ENCODE assay signal across 8 cellular contexts in the genomic region with DNA sequence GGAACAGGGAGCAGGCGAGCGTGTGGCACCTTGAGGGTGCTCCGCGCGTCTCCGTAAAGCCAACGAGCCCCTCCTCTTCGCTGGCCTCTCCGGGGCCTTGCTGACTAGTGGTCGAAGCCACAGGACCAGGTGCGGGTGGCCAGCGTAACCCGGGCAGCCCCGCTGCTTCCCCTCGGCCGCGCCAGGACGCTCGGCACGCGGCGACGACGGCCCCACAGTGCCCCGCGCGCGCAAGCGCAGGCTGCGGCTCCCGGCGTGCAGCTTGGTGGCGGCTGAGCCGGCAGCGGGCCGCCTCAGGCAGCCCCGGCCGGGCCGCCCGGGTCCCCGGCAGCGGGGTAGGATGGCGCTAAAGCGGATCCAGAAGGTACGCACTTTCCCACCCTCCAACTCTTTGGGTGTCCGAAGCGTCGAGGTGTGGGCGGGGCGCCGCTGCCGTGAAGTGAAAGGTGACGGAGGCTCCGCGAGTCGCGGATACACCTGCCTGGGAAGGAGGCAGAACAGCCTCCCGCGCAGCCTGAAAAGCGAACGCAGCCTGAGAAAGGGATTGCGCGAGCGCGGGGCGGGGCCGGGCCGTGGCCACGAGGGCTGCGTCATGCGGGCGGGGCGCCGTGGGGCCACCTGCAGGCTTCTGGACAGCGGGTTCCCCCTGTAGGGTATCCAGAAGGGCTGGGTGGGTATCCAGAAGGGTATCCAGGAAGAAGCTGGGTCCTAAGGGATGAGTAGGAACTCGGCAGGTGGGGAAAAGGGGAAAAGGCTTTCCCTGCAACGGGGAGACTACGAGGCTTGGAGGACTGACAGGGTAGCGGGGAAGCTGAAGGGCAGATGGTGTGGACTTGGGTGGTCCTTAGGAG. TPM values are rescaled to one million over a fixed set of nuclear protein-coding genes. Genes with fewer than 3 reads are reported as not detected.
DNase-seq lines count a peak whose midpoint lies in the region; ATAC-seq, FAIRE-seq and TF ChIP-seq lines count a peak whose summit lies in the region.

A gene (plus strand): TSS at position 244 of the 851 bp plus-strand sequence. CDS start 97 bp downstream, at position 341.

- TF ChIP-seq POLR2A in endothelial cell of umbilical vein (IDR thresholded peaks at IDR 0.05; ENCODE audit: low read depth, low read length) = peak; percentile 81

- H3K79me2 ChIP-seq in OCI-LY3 (ENCODE audit: low read length) = peaks cover 7% of the 10 kb centered on the region; the same call in 1 of the 2 replicates
- H3K79me2 ChIP-seq in endothelial cell of umbilical vein (ENCODE audit: control insufficient read depth, insufficient read depth, low read length) = no peaks in the 10 kb centered on the region

- peak; percentile 74 for FAIRE-seq in endothelial cell of umbilical vein (lab: Jason Lieb, UNC)

- H3K4me3 ChIP-seq in OCI-LY3 (ENCODE audit: low read length) (peak within 1 kb of the TSS; percentile 87), endothelial cell of umbilical vein (replicated peaks in 1 of 3; ENCODE audit: insufficient read depth in 1 of 3, low read depth in 1 of 3, low read length in 3 of 3) (peak within 1 kb of the TSS; percentile 17 to 70 (median 46)), mononuclear cell (ENCODE audit: low read length) (peak within 1 kb of the TSS; percentile 67)

- no peaks in the 10 kb centered on the region for H3K9me1 ChIP-seq in endothelial cell of umbilical vein (replicated peaks; ENCODE audit: control insufficient read depth, extremely low read depth, insufficient read depth, low read length)

- peak; percentile 75 for DNase-seq in DMS 273 treated with DMSO at 0.1 percent for 48 hours (lab: John Stamatoyannopoulos, UW)
- peak in 74 of 76 experiments; percentile 16 to 86 (median 71) for DNase-seq in HUDEP-2 (lab: John Stamatoyannopoulos, UW; ENCODE audit: unreplicated experiment in 76 of 76)
- peak; percentile 95 for DNase-seq in activated CD8-positive, alpha-beta memory T cell treated with anti-CD3 and anti-CD28 coated beads, Interleukin-2, amount 50 U/mL, for 48 hours
- peak; percentile 82 for DNase-seq in endothelial cell of umbilical vein (ENCODE audit: low read depth, low spot score)
- DNase-seq in stimulated activated CD8-positive, alpha-beta memory T cell treated with anti-CD3 and anti-CD28 coated beads, Interleukin-4, amount 100 ng/mL, for 1 hour (ENCODE audit: low read depth in 2 of 2, low spot score in 1 of 2) = peak; percentile 67 to 78

- H3K27ac ChIP-seq in OCI-LY3 (ENCODE audit: low read length) (peak within 1 kb of the TSS; percentile 83), endothelial cell of umbilical vein (ENCODE audit: insufficient read depth, low read depth, low read length) (peak within 1 kb of the TSS; percentile 1)

- no peaks in the 10 kb centered on the region for H3K9me3 ChIP-seq in OCI-LY3 (ENCODE audit: insufficient read depth, low read length)
- H3K9me3 ChIP-seq in endothelial cell of umbilical vein (replicated peaks; ENCODE audit: control insufficient read depth, insufficient read depth, low read length) = no peaks in the 10 kb centered on the region
- H3K9me3 ChIP-seq in mononuclear cell (ENCODE audit: low read depth, low read length) = no peaks in the 10 kb centered on the region

- dilution Hi-C loops in endothelial cell of umbilical vein (cut with MboI; ENCODE audit: extremely low pct_ligation_motif_present, low sequenced_read_pairs) = no loop called here

- H3K9ac ChIP-seq in OCI-LY3 (ENCODE audit: low read length) (peak within 1 kb of the TSS; percentile 85), endothelial cell of umbilical vein (replicated peaks; ENCODE audit: extremely low read depth, insufficient read depth, low read length) (peak within 1 kb of the TSS; percentile 62)

- intact Hi-C loops in endothelial cell of umbilical vein (cut with micrococcal nuclease) = loop anchor here (1.0 kb wide), 2 partner anchors 20 to 47 kb away; a partner anchor contains a TSS

- H4K20me1 ChIP-seq in OCI-LY3 (ENCODE audit: insufficient read depth, low read length) (no peaks in the 10 kb centered on the region), endothelial cell of umbilical vein (replicated peaks; ENCODE audit: control insufficient read depth, extremely low read depth, insufficient read depth, low read length) (no peaks in the 10 kb centered on the region)

- peak within 1 kb of the TSS; percentile 93 for H3K4me2 ChIP-seq in OCI-LY3 (ENCODE audit: low read length)
- H3K4me2 ChIP-seq in endothelial cell of umbilical vein (ENCODE audit: insufficient read depth, low read length) = peak within 1 kb of the TSS; percentile 76

- H3K27me3 ChIP-seq in OCI-LY3 (ENCODE audit: low read depth, low read length) (no peaks in the 10 kb centered on the region), endothelial cell of umbilical vein (ENCODE audit: control insufficient read depth in 2 of 2, insufficient read depth in 2 of 2, low read length in 2 of 2) (no peaks in the 10 kb centered on the region), mononuclear cell (ENCODE audit: insufficient read depth, low read length) (no peaks in the 10 kb centered on the region)

- POLR2A ChIA-PET in endothelial cell of umbilical vein (lab: Charles Lee) = no interaction called here

- TSS peak; percentile 64 for BruUV-seq in endothelial cell of umbilical vein (replicated peaks; lab: Mats Ljungman, UMichigan)

- H2AFZ ChIP-seq in OCI-LY3 (ENCODE audit: low read depth, low read length) (peak within 1 kb of the TSS; percentile 90), endothelial cell of umbilical vein (ENCODE audit: low read depth, low read length) (peak within 1 kb of the TSS; percentile 97)

- CTCF ChIA-PET in endothelial cell of umbilical vein (lab: Charles Lee) = no interaction called here

- ATAC-seq in GM21390 (IDR thresholded peaks at IDR 0.05; ENCODE audit: unreplicated experiment) = peak; percentile 88

- TF ChIP-seq CTCF in OCI-LY3 (IDR thresholded peaks at IDR 0.05; ENCODE audit: low read depth, low read length) (no peak), endothelial cell of umbilical vein (IDR thresholded peaks at IDR 0.05; ENCODE audit: extremely low read depth in 1 of 2, insufficient read depth in 1 of 2, low read depth in 1 of 2, low read length in 2 of 2) (no peak)

- H3K4me1 ChIP-seq in OCI-LY3 (ENCODE audit: low read length) = no peaks in the 10 kb centered on the region
- peaks cover 3% of the 10 kb centered on the region for H3K4me1 ChIP-seq in endothelial cell of umbilical vein (ENCODE audit: control insufficient read depth, extremely low read depth, insufficient read depth, low read length)
- peaks cover 24% of the 10 kb centered on the region for H3K4me1 ChIP-seq in mononuclear cell (ENCODE audit: insufficient read depth, low read length)

- peaks cover 11% of the 10 kb centered on the region for H3K36me3 ChIP-seq in OCI-LY3 (replicated peaks; ENCODE audit: low read depth, low read length)
- H3K36me3 ChIP-seq in endothelial cell of umbilical vein (ENCODE audit: control insufficient read depth in 2 of 2, extremely low read depth in 1 of 2, insufficient read depth in 2 of 2, low read length in 2 of 2) = no peaks in the 10 kb centered on the region

TF ChIP-seq in endothelial cell of umbilical vein, 7 proteins besides CTCF, POLR2A, EP300 and RAD21:
- TF ChIP-seq, protein P1, sequence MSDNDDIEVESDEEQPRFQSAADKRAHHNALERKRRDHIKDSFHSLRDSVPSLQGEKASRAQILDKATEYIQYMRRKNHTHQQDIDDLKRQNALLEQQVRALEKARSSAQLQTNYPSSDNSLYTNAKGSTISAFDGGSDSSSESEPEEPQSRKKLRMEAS (IDR thresholded peaks at IDR 0.05; ENCODE audit: insufficient read depth, insufficient read length) = no peak
- peak; percentile 47 for TF ChIP-seq POLR2AphosphoS5 (IDR thresholded peaks at IDR 0.05; ENCODE audit: insufficient read depth, low read depth, low read length)

RNA-seq across cellular contexts. Expression of the gene that starts here (rescaled TPM):
- total RNA-seq in endothelial cell of umbilical vein = 11.3 and 11.7 TPM in 2 replicates
- 19.8 and 27.1 TPM in 2 replicates for polyA plus RNA-seq in endothelial cell of umbilical vein
- polyA plus RNA-seq in endothelial cell of umbilical vein (2011; cell fraction: cytosol; rRNA removed) = 16.2 and 16.8 TPM in 2 replicates
- polyA plus RNA-seq in endothelial cell of umbilical vein (2011; cell fraction: nucleus; rRNA removed) = 7.7 and 8.8 TPM in 2 replicates
- polyA plus RNA-seq in endothelial cell of umbilical vein (2012) = 8.6 and 15.3 TPM in 2 replicates
- polyA minus RNA-seq in endothelial cell of umbilical vein = 21.6 and 31.5 TPM in 2 replicates
- 16.7 TPM for polyA minus RNA-seq in endothelial cell of umbilical vein (2011; cell fraction: cytosol; rRNA and poly(A)+ RNA removed)
- 4.5 and 7.1 TPM in 2 replicates for polyA minus RNA-seq in endothelial cell of umbilical vein (2011; cell fraction: nucleus; rRNA and poly(A)+ RNA removed)
- 6.3 TPM for total RNA-seq in mononuclear cell

Comparison
In these comparisons a context has a peak if more than half of its experiments do, and no peak if none do; other contexts are left out.
1. Peak in every context shown above with its lines: DNase-seq, ATAC-seq, H3K4me3 ChIP-seq and H3K27ac ChIP-seq.